In genomic region chr1:237126180-237126579, GRCh38 we compare ENCODE assay signal across 28 cellular contexts.
"Had no signal": no experiment of that assay in that cellular context is flagged by ENCODE, and none has a peak within 500 bp of the region (broad histone marks: within the 10 kb centered on the region; RNA-seq: fewer than 3 reads in every experiment).

No MANE protein-coding gene starts in this region.

- H3K4me3 ChIP-seq: esophagus squamous epithelium, gastroesophageal sphincter had no signal

- ATAC-seq: activated CD4-positive, CD25-positive, alpha-beta regulatory T cell treated with anti-CD3 and anti-CD28 coated beads, Interleukin-2, amount 50 U/mL, for 24 hours; activated CD8-positive, alpha-beta T cell treated with anti-CD3 and anti-CD28 coated beads for 36 hours; activated T-cell treated with anti-CD3 and anti-CD28 coated beads, Interleukin-2, amount 50 U/mL, for 4 hours; activated T-helper 17 cell treated with anti-CD3 and anti-CD28 coated beads, Interleukin-2, amount 50 U/mL, for 72 hours; effector memory CD8-positive, alpha-beta T cell; gastroesophageal sphincter; T-helper 17 cell had no signal

- H3K27me3 ChIP-seq: brain microvascular endothelial cell, esophagus squamous epithelium, gastroesophageal sphincter had no signal

- H3K4me1 ChIP-seq: esophagus squamous epithelium, gastroesophageal sphincter had no signal

- DNase-seq: activated B cell treated with CpG ODN at 0.5 μM for 24 hours; activated CD4-positive, alpha-beta T cell treated with anti-CD3 and anti-CD28 coated beads for 48 hours; activated CD4-positive, alpha-beta T cell treated with anti-CD3 and anti-CD28 coated beads, Interleukin-2, amount 50 U/mL, for 1 hour; activated CD4-positive, alpha-beta T cell treated with anti-CD3 and anti-CD28 coated beads, Interleukin-2, amount 50 U/mL, for 48 hours; activated CD8-positive, alpha-beta memory T cell treated with anti-CD3 and anti-CD28 coated beads for 24 hours; activated CD8-positive, alpha-beta T cell treated with anti-CD3 and anti-CD28 coated beads for 36 hours; activated effector memory CD4-positive, alpha-beta T cell treated with Interleukin-2 at 50 U/mL for 16 hours; activated gamma-delta T cell treated with Interleukin-2 at 50 U/mL for 16 hours; activated naive CD4-positive, alpha-beta T cell treated with anti-CD3 and anti-CD28 coated beads, Interleukin-2, amount 50 U/mL, for 16 hours; activated naive CD4-positive, alpha-beta T cell treated with Interleukin-2 at 50 U/mL for 16 hours; activated T-cell treated with anti-CD3 and anti-CD28 coated beads, Interleukin-2, amount 50 U/mL, for 4 hours; amniotic stem cell; anterior cingulate cortex; brain microvascular endothelial cell; caudate nucleus; cortex of kidney; dermis blood vessel endothelial cell; effector CD4-positive, alpha-beta T cell; effector memory CD8-positive, alpha-beta T cell; esophagus squamous epithelium; foreskin melanocyte; T-helper 1 cell; T-helper 17 cell; T1000; WERI-Rb-1 had no signal

- H3K27ac ChIP-seq: brain microvascular endothelial cell, esophagus squamous epithelium, gastroesophageal sphincter, WERI-Rb-1 had no signal

- H3K36me3 ChIP-seq: brain microvascular endothelial cell, esophagus squamous epithelium, gastroesophageal sphincter, WERI-Rb-1 had no signal
